In the genomic region with DNA sequence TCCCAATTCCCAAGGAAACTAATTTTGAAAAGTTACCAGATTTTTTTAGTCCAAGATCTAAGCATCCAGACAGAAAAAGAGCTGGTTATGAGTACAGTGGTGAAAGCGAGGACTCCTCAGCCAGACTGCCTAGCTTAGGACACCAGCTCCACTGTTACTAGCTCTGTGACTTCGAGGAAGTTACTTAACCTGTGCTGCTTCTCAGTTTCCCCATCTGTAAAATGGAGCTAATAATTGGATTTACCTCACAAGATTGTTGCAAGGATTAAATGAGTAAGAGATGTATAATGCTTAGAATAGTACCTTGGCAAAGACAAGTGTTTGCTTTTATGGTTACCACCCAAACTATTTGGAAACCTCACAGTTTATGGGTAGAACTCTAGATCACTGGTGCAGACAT, we compare ENCODE assay signal across 1 cellular context.
TF ChIP-seq lines count a peak whose summit lies in the region.

No MANE protein-coding gene starts in this region.

TF ChIP-seq in H1, 55 proteins besides CTCF, POLR2A, EP300 and RAD21:
- TF ChIP-seq HDAC2 (IDR thresholded peaks at IDR 0.05; ENCODE audit: borderline replicate concordance in 1 of 2, low read depth in 2 of 2, low read length in 2 of 2), result no peak
